31 cellular contexts compared by ENCODE assay signal in genomic region chr1:228994691-228995090, GRCh38.
"Had no signal": no experiment of that assay in that cellular context is flagged by ENCODE, and none has a peak within 500 bp of the region (broad histone marks: within the 10 kb centered on the region; RNA-seq: fewer than 3 reads in every experiment).

No MANE protein-coding gene starts in this region.

- H3K27me3 Mint-ChIP-seq: stimulated activated naive CD8-positive, alpha-beta T cell treated with anti-CD3 and anti-CD28 coated beads, Interleukin-15, amount 100 ng/mL, for 72 hours; type B pancreatic cell had no signal

- H3K27ac ChIP-seq: coronary artery, esophagus squamous epithelium, neural progenitor cell, prostate gland, right atrium auricular region, suprapubic skin, thyroid gland had no signal

- H3K9me3 ChIP-seq: esophagus squamous epithelium, mucosa of descending colon, prostate gland, right atrium auricular region, suprapubic skin, thyroid gland had no signal

- H3K36me3 Mint-ChIP-seq: immature natural killer cell, mesothelial cell of epicardium, naive B cell, neural progenitor cell, type B pancreatic cell had no signal

- DNase-seq: dermis blood vessel endothelial cell; effector memory CD4-positive, alpha-beta T cell; erythroblast; esophagus squamous epithelium; hypothalamus; immature natural killer cell; islet precursor cell; mesenchymal stem cell; mucosa of descending colon; naive B cell; stimulated activated CD4-positive, alpha-beta T cell treated with anti-CD3 and anti-CD28 coated beads, Interleukin-12 subunit alpha, Interleukin-12 subunit beta, amount 100 ng/mL, for 4 hours; stimulated activated CD4-positive, alpha-beta T cell treated with anti-CD3 and anti-CD28 coated beads, Interleukin-1b, Interleukin-23, amount 100 ng/mL, for 48 hours; stimulated activated CD4-positive, alpha-beta T cell treated with anti-CD3 and anti-CD28 coated beads, Interleukin-4, amount 100 ng/mL, for 1 hour; stimulated activated CD8-positive, alpha-beta memory T cell treated with anti-CD3 and anti-CD28 coated beads, Interleukin-4, amount 100 ng/mL, for 48 hours; stimulated activated naive CD4-positive, alpha-beta T cell; stimulated activated naive CD8-positive, alpha-beta T cell treated with anti-CD3 and anti-CD28 coated beads, Interleukin-15, amount 100 ng/mL, for 72 hours; thyroid gland had no signal

- H3K9ac ChIP-seq: neural progenitor cell had no signal

- H3K9me3 Mint-ChIP-seq: immature natural killer cell; naive B cell; nephron; stimulated activated naive CD8-positive, alpha-beta T cell treated with anti-CD3 and anti-CD28 coated beads, Interleukin-15, amount 100 ng/mL, for 72 hours; type B pancreatic cell had no signal

- H3K36me3 ChIP-seq: esophagus squamous epithelium, neural progenitor cell, prostate gland, right atrium auricular region, suprapubic skin, thyroid gland had no signal

- H2AFZ ChIP-seq: neural progenitor cell had no signal

- ATAC-seq: left lobe of liver; mucosa of descending colon; sciatic nerve; stimulated activated naive CD8-positive, alpha-beta T cell treated with anti-CD3 and anti-CD28 coated beads, Interleukin-15, amount 100 ng/mL, for 72 hours had no signal

- H3K4me3 ChIP-seq: coronary artery, esophagus squamous epithelium, lung, mucosa of descending colon, neural progenitor cell, prostate gland, right atrium auricular region, smooth muscle cell, suprapubic skin, thyroid gland had no signal

- H3K27ac Mint-ChIP-seq: immature natural killer cell; mesothelial cell of epicardium; naive B cell; nephron; neural progenitor cell; stimulated activated naive CD8-positive, alpha-beta T cell treated with anti-CD3 and anti-CD28 coated beads, Interleukin-15, amount 100 ng/mL, for 72 hours; type B pancreatic cell had no signal

- H3K4me2 ChIP-seq: neural progenitor cell, smooth muscle cell had no signal

- H3K4me3 Mint-ChIP-seq: immature natural killer cell; mesothelial cell of epicardium; naive B cell; nephron; neural progenitor cell; stimulated activated naive CD8-positive, alpha-beta T cell treated with anti-CD3 and anti-CD28 coated beads, Interleukin-15, amount 100 ng/mL, for 72 hours; type B pancreatic cell had no signal

- H3K4me1 ChIP-seq: prostate gland had no signal

- H3K27me3 ChIP-seq: esophagus squamous epithelium, neural progenitor cell, right atrium auricular region, suprapubic skin, thyroid gland had no signal

- H3K4me1 Mint-ChIP-seq: stimulated activated naive CD8-positive, alpha-beta T cell treated with anti-CD3 and anti-CD28 coated beads, Interleukin-15, amount 100 ng/mL, for 72 hours had no signal

- FAIRE-seq: endothelial cell of umbilical vein, frontal cortex had no signal
